20 cellular contexts compared by ENCODE assay signal in genomic region chr11:44464741-44465140, GRCh38.
DNase-seq lines count a peak whose midpoint lies in the region; ATAC-seq, FAIRE-seq and TF ChIP-seq lines count a peak whose summit lies in the region.
"Had no signal": no experiment of that assay in that cellular context is flagged by ENCODE, and none has a peak within 500 bp of the region (broad histone marks: within the 10 kb centered on the region; RNA-seq: fewer than 3 reads in every experiment).

No MANE protein-coding gene starts in this region.

- H3K36me3 ChIP-seq in Karpas-422 (ENCODE audit: insufficient read depth, low read length) (no peaks in the 10 kb centered on the region), keratinocyte (ENCODE audit: control insufficient read depth in 2 of 2, extremely low read depth in 1 of 2, insufficient read depth in 2 of 2, low read length in 2 of 2) (no peaks in the 10 kb centered on the region)
- H3K36me3 ChIP-seq: ovary, uterus had no signal

- no peak for FAIRE-seq in keratinocyte (lab: Jason Lieb, UNC)
- FAIRE-seq: A204.1 had no signal

- H3K9ac ChIP-seq in Karpas-422 (ENCODE audit: low read length) = no peak overlapping the region
- no peak overlapping the region for H3K9ac ChIP-seq in keratinocyte (ENCODE audit: control insufficient read depth, extremely low read depth, insufficient read depth, low read length)

- no peaks in the 10 kb centered on the region for H4K20me1 ChIP-seq in Karpas-422 (ENCODE audit: insufficient read depth, low read depth, low read length)
- no peaks in the 10 kb centered on the region for H4K20me1 ChIP-seq in keratinocyte (ENCODE audit: control insufficient read depth, extremely low read depth, insufficient read depth, low read length)

- H3K4me2 ChIP-seq in Karpas-422 (ENCODE audit: low read depth, low read length, poor library complexity, severe bottlenecking) = no peak overlapping the region
- H3K4me2 ChIP-seq in keratinocyte (ENCODE audit: control insufficient read depth, extremely low read depth, insufficient read depth, low read depth, low read length) = no peak overlapping the region
- H3K4me2 ChIP-seq: smooth muscle cell had no signal

- H3K27ac ChIP-seq in Karpas-422 (ENCODE audit: low read length) (no peak overlapping the region), keratinocyte (ENCODE audit: control insufficient read depth, insufficient read depth, low read length) (no peak overlapping the region)
- H3K27ac ChIP-seq: HL-60, ovary, uterus had no signal

- H3K9me3 Mint-ChIP-seq in mesothelial cell of epicardium = peaks cover 18% of the 10 kb centered on the region

- H3K27ac Mint-ChIP-seq in mesothelial cell of epicardium = no peak overlapping the region
- H3K27ac Mint-ChIP-seq: activated naive CD8-positive, alpha-beta T cell treated with anti-CD3 and anti-CD28 coated beads, Interleukin-2, amount 10 ng/mL, durations not matched to agents 7 days and 5 days; T-helper 1 cell treated with Interleukin-12 subunit alpha and Interleukin-12 subunit beta and Interleukin-4 antibody, amounts not matched to agents 30 μg/mL and 1 μg/mL, for 36 hours had no signal

- H2AFZ ChIP-seq in Karpas-422 (ENCODE audit: low read length) (no peak overlapping the region), keratinocyte (ENCODE audit: control insufficient read depth, low read length) (no peak overlapping the region)

- H3K4me1 ChIP-seq in Karpas-422 (ENCODE audit: low read length) = no peaks in the 10 kb centered on the region
- no peaks in the 10 kb centered on the region for H3K4me1 ChIP-seq in keratinocyte (ENCODE audit: control insufficient read depth, extremely low read depth, insufficient read depth, low read length)
- H3K4me1 ChIP-seq: uterus had no signal

- no peak overlapping the region for H3K4me3 Mint-ChIP-seq in mesothelial cell of epicardium
- H3K4me3 Mint-ChIP-seq: activated naive CD8-positive, alpha-beta T cell treated with anti-CD3 and anti-CD28 coated beads, Interleukin-2, amount 10 ng/mL, durations not matched to agents 7 days and 5 days; T-helper 1 cell treated with Interleukin-12 subunit alpha and Interleukin-12 subunit beta and Interleukin-4 antibody, amounts not matched to agents 30 μg/mL and 1 μg/mL, for 36 hours had no signal

- H3K9me3 ChIP-seq in Karpas-422 (ENCODE audit: low read length) (no peaks in the 10 kb centered on the region), keratinocyte (ENCODE audit: control insufficient read depth, low read depth, low read length) (no peaks in the 10 kb centered on the region)
- H3K9me3 ChIP-seq: ovary, uterus had no signal

- TF ChIP-seq CTCF in keratinocyte (optimal IDR thresholded peaks at IDR 0.05 in 1 of 3, IDR thresholded peaks at IDR 0.05 in 1 of 3, conservative IDR thresholded peaks at IDR 0.05 in 1 of 3; ENCODE audit: extremely low read depth in 1 of 3, insufficient read depth in 2 of 3, low read length in 3 of 3) (peak in 2 of 3 experiments; percentile 3 to 11), mesothelial cell of epicardium (IDR thresholded peaks at IDR 0.05; ENCODE audit: unreplicated experiment) (no peak)

- peaks cover 37% of the 10 kb centered on the region for H3K27me3 Mint-ChIP-seq in mesothelial cell of epicardium (ENCODE audit: low read depth)

- no peaks in the 10 kb centered on the region for H3K9me2 ChIP-seq in Karpas-422 (replicated peaks; ENCODE audit: insufficient read depth, low read length)

- peaks cover 3% of the 10 kb centered on the region for H3K36me3 Mint-ChIP-seq in mesothelial cell of epicardium
- H3K36me3 Mint-ChIP-seq: activated naive CD8-positive, alpha-beta T cell treated with anti-CD3 and anti-CD28 coated beads, Interleukin-2, amount 10 ng/mL, durations not matched to agents 7 days and 5 days had no signal

- H3K4me3 ChIP-seq in Karpas-422 (ENCODE audit: low read length) (no peak overlapping the region), keratinocyte (ENCODE audit: control insufficient read depth in 2 of 3, extremely low read depth in 1 of 3, insufficient read depth in 2 of 3, low read depth in 1 of 3, low read length in 3 of 3) (no peak overlapping the region)
- H3K4me3 ChIP-seq: ovary, smooth muscle cell, uterus had no signal

- H3K79me2 ChIP-seq in Karpas-422 (ENCODE audit: low read length) (no peaks in the 10 kb centered on the region), keratinocyte (ENCODE audit: control insufficient read depth, insufficient read depth, low read length) (no peaks in the 10 kb centered on the region)

- ATAC-seq in GM18907 (IDR thresholded peaks at IDR 0.05; ENCODE audit: unreplicated experiment) = no peak
- ATAC-seq: stimulated activated naive CD8-positive, alpha-beta T cell treated with anti-CD3 and anti-CD28 coated beads, Interleukin-15, Interleukin-2, amounts not matched to agents 100 U/mL and 50 U/mL, for 24 hours had no signal

- dilution Hi-C loops in keratinocyte (cut with MboI; ENCODE audit: extremely low pct_ligation_motif_present, low sequenced_read_pairs) = no loop called here

- DNase-seq in NCI-H1105 treated with DMSO at 0.1 percent for 48 hours (lab: John Stamatoyannopoulos, UW) = peak; percentile 18
- DNase-seq in NCI-H1105 (lab: John Stamatoyannopoulos, UW) = no peak
- peak; percentile 63 for DNase-seq in Karpas-422
- peak; percentile 7 for DNase-seq in amniotic epithelial cell (ENCODE audit: low read depth)
- no peak for DNase-seq in keratinocyte (ENCODE audit: low read depth, low spot score)
- DNase-seq in GF-D8 (lab: John Stamatoyannopoulos, UW) = no peak
- DNase-seq in mesothelial cell of epicardium (ENCODE audit: low spot score in 2 of 2, unreplicated experiment in 2 of 2) = no peak
- DNase-seq: activated CD4-positive, alpha-beta T cell treated with anti-CD3 and anti-CD28 coated beads for 4 hours; activated naive CD8-positive, alpha-beta T cell treated with anti-CD3 and anti-CD28 coated beads, Interleukin-2, amount 10 ng/mL, durations not matched to agents 7 days and 5 days; activated T-cell treated with anti-CD3 and anti-CD28 coated beads for 4 hours; caudate nucleus; NCI-H2081 treated with DMSO at 0.1 percent for 48 hours; ovary; stimulated activated naive CD8-positive, alpha-beta T cell treated with anti-CD3 and anti-CD28 coated beads, Interleukin-15, Interleukin-2, amounts not matched to agents 100 U/mL and 50 U/mL, for 24 hours; uterus had no signal

- peaks cover 4% of the 10 kb centered on the region for H3K4me1 Mint-ChIP-seq in mesothelial cell of epicardium
- H3K4me1 Mint-ChIP-seq: activated naive CD8-positive, alpha-beta T cell treated with anti-CD3 and anti-CD28 coated beads, Interleukin-2, amount 10 ng/mL, durations not matched to agents 7 days and 5 days had no signal

- 0 out of 2 replicates have a peak, but pooled peaks cover 2% of the 10 kb centered on the region for H3K27me3 ChIP-seq in Karpas-422 (ENCODE audit: low read length)
- peaks cover 36% of the 10 kb centered on the region for H3K27me3 ChIP-seq in keratinocyte (ENCODE audit: control insufficient read depth, extremely low read depth, insufficient read depth, low read length)
- H3K27me3 ChIP-seq: ovary, uterus had no signal

- no peaks in the 10 kb centered on the region for H3K9me1 ChIP-seq in keratinocyte (ENCODE audit: control insufficient read depth, extremely low read depth, insufficient read depth, low read length)

Comparison
In these comparisons a context has a peak if more than half of its experiments do, and no peak if none do; other contexts are left out.
1. DNase-seq: peak in NCI-H1105 treated with DMSO at 0.1 percent for 48 hours (single experiment), Karpas-422 (single experiment) and amniotic epithelial cell (single experiment); none in NCI-H1105 (single experiment), keratinocyte (single experiment), GF-D8 (single experiment) and mesothelial cell of epicardium (0 of 2).